ENCODE assay signal across 8 cellular contexts in the genomic region with DNA sequence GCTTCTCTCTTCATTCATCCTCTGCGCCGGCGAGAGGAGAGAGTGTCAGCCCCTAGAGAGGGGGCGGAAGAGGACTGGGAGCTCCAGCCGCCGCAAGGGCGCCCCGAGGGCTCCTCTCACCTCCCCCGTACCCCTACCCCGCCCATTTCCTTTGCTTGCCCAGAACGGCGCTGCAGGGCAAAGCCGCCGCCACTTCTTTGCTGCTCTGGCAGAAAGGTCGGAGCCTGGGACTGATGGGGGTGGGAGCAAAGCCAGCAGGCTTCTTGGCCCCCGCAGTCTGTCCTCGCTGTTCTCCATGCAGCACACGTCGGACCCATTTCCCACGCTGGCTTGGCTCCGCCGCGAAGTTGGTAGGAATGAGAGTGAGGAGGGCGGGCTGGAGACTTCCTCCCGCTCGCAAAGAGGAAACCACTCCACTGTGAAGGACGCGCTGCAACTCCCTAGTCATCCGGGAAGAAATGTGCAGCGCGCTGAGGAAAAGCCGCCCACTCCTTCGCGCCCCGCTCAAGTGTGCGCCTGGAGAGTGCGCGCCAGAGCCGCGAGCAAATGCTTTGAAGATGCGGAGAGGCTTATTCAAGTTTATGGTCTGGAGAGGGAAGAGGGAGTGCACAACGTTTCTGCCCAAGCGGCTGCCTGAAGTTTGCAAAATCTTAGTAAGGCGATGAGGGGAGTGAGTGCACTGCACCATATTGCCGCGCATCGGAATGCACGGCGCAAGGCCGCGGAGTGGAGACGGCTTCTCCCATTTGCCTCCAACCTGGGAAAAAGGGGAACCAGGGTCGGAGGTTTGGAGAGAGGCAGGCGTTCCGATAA. TPM values are rescaled to one million over a fixed set of nuclear protein-coding genes. Genes with fewer than 3 reads are reported as not detected.
DNase-seq lines count a peak whose midpoint lies in the region; ATAC-seq lines count a peak whose summit lies in the region.

No MANE protein-coding gene starts in this region.

- H3K27me3 Mint-ChIP-seq in activated T-cell treated with anti-CD3 and anti-CD28 coated beads, Interleukin-2, amount 50 U/mL, for 24 hours, result peaks cover 76% of the 10 kb centered on the region
- peaks cover 32% of the 10 kb centered on the region for H3K27me3 Mint-ChIP-seq in activated T-helper 17 cell treated with anti-CD3 and anti-CD28 coated beads, Interleukin-2, amount 50 U/mL, for 72 hours

- H3K4me1 Mint-ChIP-seq in activated T-cell treated with anti-CD3 and anti-CD28 coated beads, Interleukin-2, amount 50 U/mL, for 24 hours (ENCODE audit: low read depth), result peaks cover 45% of the 10 kb centered on the region
- peaks cover 4% of the 10 kb centered on the region for H3K4me1 Mint-ChIP-seq in activated T-helper 17 cell treated with anti-CD3 and anti-CD28 coated beads, Interleukin-2, amount 50 U/mL, for 72 hours

- H2BK5ac ChIP-seq in neuronal stem cell (ENCODE audit: low read length), result peak overlapping the region; percentile 93

- DNase-seq in activated T-cell treated with anti-CD3 and anti-CD28 coated beads, Interleukin-2, amount 50 U/mL, for 24 hours, result peak; percentile 35
- DNase-seq in activated T-cell treated with anti-CD3 and anti-CD28 coated beads for 4 hours (no peak), MG63 (peak; percentile 52), head of caudate nucleus (peak; percentile 27 to 85 (median 70)), neuronal stem cell (ENCODE audit: low spot score) (peak; percentile 74)

- no peak overlapping the region for H3K4ac ChIP-seq in neuronal stem cell (ENCODE audit: low read length)

- no peak overlapping the region for H2AK5ac ChIP-seq in neuronal stem cell (ENCODE audit: low read depth, low read length)

- H3K14ac ChIP-seq in neuronal stem cell (ENCODE audit: low read length), result no peak overlapping the region

- no peak overlapping the region for H4K8ac ChIP-seq in neuronal stem cell (ENCODE audit: low read depth, low read length)

- no peaks in the 10 kb centered on the region for H3K36me3 ChIP-seq in MG63
- peaks cover 0 to under 1% of the 10 kb centered on the region in 2 donors for H3K36me3 ChIP-seq in neuronal stem cell (replicated peaks in 1 of 2; ENCODE audit: control insufficient read depth in 2 of 2, insufficient read depth in 2 of 2, low read length in 2 of 2)

- ATAC-seq in activated T-helper 17 cell treated with anti-CD3 and anti-CD28 coated beads, Interleukin-2, amount 50 U/mL, for 72 hours (replicated peaks), result peak; percentile 29
- no peak for ATAC-seq in HG02571 (IDR thresholded peaks at IDR 0.05; ENCODE audit: unreplicated experiment)
- no peak for ATAC-seq in GM18520 (IDR thresholded peaks at IDR 0.05; ENCODE audit: unreplicated experiment)

- H3K9me3 Mint-ChIP-seq in activated T-cell treated with anti-CD3 and anti-CD28 coated beads, Interleukin-2, amount 50 U/mL, for 24 hours, result no peaks in the 10 kb centered on the region
- H3K9me3 Mint-ChIP-seq in activated T-helper 17 cell treated with anti-CD3 and anti-CD28 coated beads, Interleukin-2, amount 50 U/mL, for 72 hours, result no peaks in the 10 kb centered on the region

- intact Hi-C loops in head of caudate nucleus (cut with DNase I), result no loop called here

- H2AFZ ChIP-seq in neuronal stem cell (ENCODE audit: low read length), result peak overlapping the region; percentile 99

- H3K27ac ChIP-seq in neuronal stem cell (replicated peaks; ENCODE audit: low read length), result peak overlapping the region; percentile 96

- H3K27ac Mint-ChIP-seq in activated T-cell treated with anti-CD3 and anti-CD28 coated beads, Interleukin-2, amount 50 U/mL, for 24 hours, result no peak overlapping the region
- no peak overlapping the region for H3K27ac Mint-ChIP-seq in activated T-helper 17 cell treated with anti-CD3 and anti-CD28 coated beads, Interleukin-2, amount 50 U/mL, for 72 hours

- peak overlapping the region; percentile 98 for H3K4me2 ChIP-seq in neuronal stem cell (ENCODE audit: insufficient read depth, low read length, poor library complexity, severe bottlenecking)

- no peaks in the 10 kb centered on the region for H3K9me3 ChIP-seq in MG63
- H3K9me3 ChIP-seq in neuronal stem cell (replicated peaks in 1 of 2; ENCODE audit: control insufficient read depth in 2 of 2, insufficient read depth in 1 of 2, low read depth in 1 of 2, low read length in 2 of 2), result peaks cover 1 to 2% of the 10 kb centered on the region in 2 donors

- peaks cover 0 to 2% of the 10 kb centered on the region in 2 donors for H3K4me1 ChIP-seq in neuronal stem cell (ENCODE audit: control insufficient read depth in 2 of 2, insufficient read depth in 1 of 2, low read depth in 1 of 2, low read length in 2 of 2)

- peak overlapping the region; percentile 55 for H3K4me3 Mint-ChIP-seq in activated T-cell treated with anti-CD3 and anti-CD28 coated beads, Interleukin-2, amount 50 U/mL, for 24 hours
- peak overlapping the region; percentile 61 for H3K4me3 Mint-ChIP-seq in activated T-helper 17 cell treated with anti-CD3 and anti-CD28 coated beads, Interleukin-2, amount 50 U/mL, for 72 hours

- H2BK15ac ChIP-seq in neuronal stem cell (ENCODE audit: low read length), result peak overlapping the region; percentile 16

- H3K27me3 ChIP-seq in MG63, result peaks cover 7% of the 10 kb centered on the region; the same call in 1 of the 2 replicates
- peaks cover 0 to 7% (median 0%) of the 10 kb centered on the region in 3 experiments for H3K27me3 ChIP-seq in neuronal stem cell (ENCODE audit: control insufficient read depth in 3 of 3, insufficient read depth in 3 of 3, low read depth in 1 of 3, low read length in 3 of 3)

- peaks cover 9% of the 10 kb centered on the region for H3K79me1 ChIP-seq in neuronal stem cell (ENCODE audit: low read depth, low read length)

- H2BK12ac ChIP-seq in neuronal stem cell (ENCODE audit: low read length), result no peak overlapping the region

- peak overlapping the region; percentile 71 for H3K9ac ChIP-seq in neuronal stem cell (ENCODE audit: low read depth, low read length, poor library complexity)

- H3K23ac ChIP-seq in neuronal stem cell (ENCODE audit: low read depth, low read length, poor library complexity), result no peak overlapping the region

- H3K4me3 ChIP-seq in MG63, result peak overlapping the region; percentile 50
- peak overlapping the region; percentile 77 to 82 for H3K4me3 ChIP-seq in neuronal stem cell (ENCODE audit: low read length in 2 of 2)

- no peaks in the 10 kb centered on the region for H3K36me3 Mint-ChIP-seq in activated T-cell treated with anti-CD3 and anti-CD28 coated beads, Interleukin-2, amount 50 U/mL, for 24 hours (ENCODE audit: low read depth)
- peaks cover 7% of the 10 kb centered on the region for H3K36me3 Mint-ChIP-seq in activated T-helper 17 cell treated with anti-CD3 and anti-CD28 coated beads, Interleukin-2, amount 50 U/mL, for 72 hours (ENCODE audit: low read depth)

- H4K91ac ChIP-seq in neuronal stem cell (ENCODE audit: low read depth, low read length, poor library complexity), result no peak overlapping the region

- no CpG with 5 or more reads among the region's 55 CpGs for whole genome bisulfite sequencing in neuronal stem cell (ENCODE audit: extremely low coverage in 2 of 2, insufficient read length in 2 of 2, insufficient replicate concordance in 1 of 2), 2 donors

- no peak overlapping the region for H2BK120ac ChIP-seq in neuronal stem cell (ENCODE audit: low read depth, low read length)

- peak overlapping the region; percentile 94 for H3K18ac ChIP-seq in neuronal stem cell (ENCODE audit: low read length)

RNA-seq across cellular contexts. Expression of a gene that starts 2.8 kb away (rescaled TPM):
- total RNA-seq in MG63 (2014; rRNA removed; shearing (Covaris generic); ENCODE audit: low replicate concordance), result not detected in 2 replicates
- not detected for total RNA-seq in activated T-helper 17 cell treated with anti-CD3 and anti-CD28 coated beads, Interleukin-2, amount 50 U/mL, for 72 hours
- 6.7 TPM for polyA plus RNA-seq in neuronal stem cell (2013, experiment 1 of 2)
- polyA plus RNA-seq in neuronal stem cell (2013, experiment 2 of 2), result 6.9 TPM
